17 cellular contexts compared by ENCODE assay signal in genomic region chr17:27621557-27621956, GRCh38. TPM values are rescaled to one million over a fixed set of nuclear protein-coding genes. Genes with fewer than 3 reads are reported as not detected.
A peak's percentile ranks its signal among the peaks of the same experiment; 100 is the strongest.
DNase-seq lines count a peak whose midpoint lies in the region; ATAC-seq and TF ChIP-seq lines count a peak whose summit lies in the region.
"Had no signal": no experiment of that assay in that cellular context is flagged by ENCODE, and none has a peak within 500 bp of the region (broad histone marks: within the 10 kb centered on the region; RNA-seq: fewer than 3 reads in every experiment).

No MANE protein-coding gene starts in this region.

- H3K9ac ChIP-seq in mesenchymal stem cell (ENCODE audit: low read length) (no peak overlapping the region), SK-N-SH (no peak overlapping the region)

- no peak overlapping the region for H2BK120ac ChIP-seq in mesenchymal stem cell (ENCODE audit: low read depth, low read length)

- CTCF ChIA-PET in activated CD4-positive, alpha-beta T cell treated with anti-CD3 and anti-CD28 coated beads, Interleukin-2, amount 10 ng/mL, durations not matched to agents 7 days and 5 days (lab: Charles Lee) = interaction anchor here (0.6 to 2.7 kb wide), 5 partner anchors 10 to 330 kb away, joined by 3 to 9 read pairs (median 5); partner anchors contain the start of gene LGALS9
- CTCF ChIA-PET in SK-N-SH (lab: Yijun Ruan, JAX) = interaction anchor here (0.9 to 4.8 kb wide), 9 partner anchors 11 to 385 kb away, joined by 3 to 19 read pairs (median 5); partner anchors contain the start of gene KSR1

- H3K79me2 ChIP-seq in SK-N-SH (ENCODE audit: insufficient read depth) = no peaks in the 10 kb centered on the region

- H2BK15ac ChIP-seq in mesenchymal stem cell (ENCODE audit: low read depth, poor library complexity, severe bottlenecking) = peak overlapping the region; percentile 32

- no peak overlapping the region for H3K27ac ChIP-seq in mesenchymal stem cell (ENCODE audit: low read length, poor library complexity, severe bottlenecking)
- H3K27ac ChIP-seq in SK-N-SH (ENCODE audit: low read depth in 2 of 2, low read length in 1 of 2) = no peak overlapping the region

- H2AFZ ChIP-seq in mesenchymal stem cell (ENCODE audit: low read depth, low read length) (no peak overlapping the region), SK-N-SH (ENCODE audit: low read depth) (no peak overlapping the region)

- no peak for ATAC-seq in stimulated activated naive B cell treated with anti-CD40 and anti-IgM and Interleukin-4, amounts not matched to agents 10 μg/mL and 1 μg/mL and 100 μg/mL, for 72 hours (replicated peaks)
- ATAC-seq: K562 had no signal

- H3K4me3 ChIP-seq in mesenchymal stem cell (ENCODE audit: insufficient read depth in 1 of 2, low read depth in 1 of 2, low read length in 2 of 2) (no peak overlapping the region), BE2C (ENCODE audit: low read depth, low read length) (no peak overlapping the region), SK-N-SH (ENCODE audit: low read depth in 2 of 2, low read length in 1 of 2) (no peak overlapping the region)
- H3K4me3 ChIP-seq: K562 had no signal

- TF ChIP-seq RAD21 in SK-N-SH (IDR thresholded peaks at IDR 0.05; ENCODE audit: low read length) = no peak

- H3F3A ChIP-seq in SK-N-SH (replicated peaks; ENCODE audit: insufficient read depth) = no peaks in the 10 kb centered on the region

- no peak overlapping the region for H3K4me3 Mint-ChIP-seq in activated CD4-positive, alpha-beta T cell treated with anti-CD3 and anti-CD28 coated beads, Interleukin-2, amount 10 ng/mL, durations not matched to agents 7 days and 5 days
- no peak overlapping the region for H3K4me3 Mint-ChIP-seq in brain
- H3K4me3 Mint-ChIP-seq in stimulated activated naive B cell treated with anti-CD40 and anti-IgM and Interleukin-4, amounts not matched to agents 10 μg/mL and 1 μg/mL and 100 μg/mL, for 72 hours = no peak overlapping the region
- H3K4me3 Mint-ChIP-seq: HFFc6 had no signal

- no peak overlapping the region for H3K18ac ChIP-seq in mesenchymal stem cell (ENCODE audit: low read depth in 1 of 2, low read length in 2 of 2)

- H3K36me3 ChIP-seq in mesenchymal stem cell (ENCODE audit: control insufficient read depth in 1 of 2, insufficient read depth in 2 of 2, low read depth in 1 of 2, low read length in 2 of 2) (peaks cover 53 to 89% of the 10 kb centered on the region in 2 experiments), BE2C (no peaks in the 10 kb centered on the region), SK-N-SH (replicated peaks in 1 of 2; ENCODE audit: control insufficient read depth in 1 of 2, insufficient read depth in 2 of 2, low read length in 1 of 2) (peaks cover 3 to 51% of the 10 kb centered on the region in 2 experiments)

- H2AK5ac ChIP-seq in mesenchymal stem cell (ENCODE audit: low read length, severe bottlenecking) = no peak overlapping the region

- H3K14ac ChIP-seq in mesenchymal stem cell (ENCODE audit: low read length in 2 of 2) = no peak overlapping the region

- H3K4me1 ChIP-seq in mesenchymal stem cell (ENCODE audit: control insufficient read depth, insufficient read depth, low read depth, low read length) (no peaks in the 10 kb centered on the region), BE2C (no peaks in the 10 kb centered on the region), SK-N-SH (ENCODE audit: control insufficient read depth in 1 of 2, insufficient read depth in 2 of 2, low read depth in 1 of 2, low read length in 1 of 2) (no peaks in the 10 kb centered on the region)

- TF ChIP-seq EP300 in SK-N-SH (IDR thresholded peaks at IDR 0.05; ENCODE audit: borderline replicate concordance in 1 of 2, low read depth in 1 of 2, low read length in 1 of 2) = no peak

- H3K9me2 ChIP-seq in SK-N-SH = no peaks in the 10 kb centered on the region

- H3K27ac Mint-ChIP-seq in activated CD4-positive, alpha-beta T cell treated with anti-CD3 and anti-CD28 coated beads, Interleukin-2, amount 10 ng/mL, durations not matched to agents 7 days and 5 days = peak overlapping the region; percentile 63
- H3K27ac Mint-ChIP-seq in brain = peak overlapping the region in 3 of 5 experiments; percentile 52 to 83 (median 52)
- peak overlapping the region; percentile 25 for H3K27ac Mint-ChIP-seq in stimulated activated naive B cell treated with anti-CD40 and anti-IgM and Interleukin-4, amounts not matched to agents 10 μg/mL and 1 μg/mL and 100 μg/mL, for 72 hours
- H3K27ac Mint-ChIP-seq: HFFc6 had no signal

- TF ChIP-seq CTCF in brain (conservative IDR thresholded peaks at IDR 0.05) (no peak), BE2C (IDR thresholded peaks at IDR 0.05; ENCODE audit: low read depth, low read length) (no peak), SK-N-SH (IDR thresholded peaks at IDR 0.05) (no peak)

- no peaks in the 10 kb centered on the region for H3K27me3 ChIP-seq in mesenchymal stem cell (ENCODE audit: control insufficient read depth in 1 of 2, insufficient read depth in 1 of 2, low read length in 2 of 2)
- H3K27me3 ChIP-seq in BE2C = no peaks in the 10 kb centered on the region
- no peaks in the 10 kb centered on the region for H3K27me3 ChIP-seq in SK-N-SH (ENCODE audit: insufficient read depth)

- H3K4me2 ChIP-seq in mesenchymal stem cell (ENCODE audit: low read length, poor library complexity, severe bottlenecking) (no peak overlapping the region), SK-N-SH (no peak overlapping the region)

- H3K4ac ChIP-seq in mesenchymal stem cell (ENCODE audit: low read depth in 1 of 2, low read length in 2 of 2) = no peak overlapping the region

- H4K91ac ChIP-seq in mesenchymal stem cell (ENCODE audit: low read length) = no peak overlapping the region

- H3K27me3 Mint-ChIP-seq in activated CD4-positive, alpha-beta T cell treated with anti-CD3 and anti-CD28 coated beads, Interleukin-2, amount 10 ng/mL, durations not matched to agents 7 days and 5 days = no peaks in the 10 kb centered on the region
- peaks cover 5% of the 10 kb centered on the region for H3K27me3 Mint-ChIP-seq in brain
- no peaks in the 10 kb centered on the region for H3K27me3 Mint-ChIP-seq in stimulated activated naive B cell treated with anti-CD40 and anti-IgM and Interleukin-4, amounts not matched to agents 10 μg/mL and 1 μg/mL and 100 μg/mL, for 72 hours

- H3K23ac ChIP-seq in mesenchymal stem cell (ENCODE audit: low read length in 2 of 2) = no peak overlapping the region

- H2BK5ac ChIP-seq in mesenchymal stem cell (ENCODE audit: low read depth, low read length, poor library complexity, severe bottlenecking) = no peak overlapping the region

- no peak for DNase-seq in activated CD4-positive, alpha-beta T cell treated with anti-CD3 and anti-CD28 coated beads, Interleukin-2, amount 10 ng/mL, durations not matched to agents 7 days and 5 days
- no peak for DNase-seq in activated CD4-positive, alpha-beta T cell treated with anti-CD3 and anti-CD28 coated beads for 4 hours
- DNase-seq in mesenchymal stem cell (no peak), GM03348 (ENCODE audit: low spot score) (no peak), BE2C (no peak), SK-N-SH (no peak)
- DNase-seq in stimulated activated naive B cell treated with anti-CD40 and anti-IgM and Interleukin-4, amounts not matched to agents 10 μg/mL and 1 μg/mL and 100 μg/mL, for 72 hours = no peak
- DNase-seq: COR-L47, HFFc6, MV-4-11, NCI-H1436, NCI-H2029, NCI-H2171 treated with DMSO at 0.1 percent for 48 hours, NCI-H446 treated with DMSO at 0.1 percent for 48 hours, OCI-M1 had no signal

- H2BK12ac ChIP-seq in mesenchymal stem cell (ENCODE audit: low read length in 2 of 2) = no peak overlapping the region

- POLR2A ChIA-PET in activated CD4-positive, alpha-beta T cell treated with anti-CD3 and anti-CD28 coated beads, Interleukin-2, amount 10 ng/mL, durations not matched to agents 7 days and 5 days (lab: Charles Lee) = no interaction called here
- POLR2A ChIA-PET in SK-N-SH (lab: Yijun Ruan, JAX) = no interaction called here

- peaks cover 1% of the 10 kb centered on the region for H3K79me1 ChIP-seq in mesenchymal stem cell (replicated peaks; ENCODE audit: low read length, poor library complexity, severe bottlenecking)

- H4K8ac ChIP-seq in mesenchymal stem cell (ENCODE audit: low read length) = no peak overlapping the region

- no peaks in the 10 kb centered on the region for H3K9me3 ChIP-seq in mesenchymal stem cell (ENCODE audit: control insufficient read depth, low read length)
- H3K9me3 ChIP-seq in BE2C = no peaks in the 10 kb centered on the region
- H3K9me3 ChIP-seq in SK-N-SH = no peaks in the 10 kb centered on the region

- H3K4me1 Mint-ChIP-seq in activated CD4-positive, alpha-beta T cell treated with anti-CD3 and anti-CD28 coated beads, Interleukin-2, amount 10 ng/mL, durations not matched to agents 7 days and 5 days = peaks cover 24% of the 10 kb centered on the region
- H3K4me1 Mint-ChIP-seq in brain = peaks cover 5% of the 10 kb centered on the region
- peaks cover 13% of the 10 kb centered on the region in 2 donors for H3K4me1 Mint-ChIP-seq in stimulated activated naive B cell treated with anti-CD40 and anti-IgM and Interleukin-4, amounts not matched to agents 10 μg/mL and 1 μg/mL and 100 μg/mL, for 72 hours

- peaks cover 48% of the 10 kb centered on the region for H3K36me3 Mint-ChIP-seq in activated CD4-positive, alpha-beta T cell treated with anti-CD3 and anti-CD28 coated beads, Interleukin-2, amount 10 ng/mL, durations not matched to agents 7 days and 5 days (ENCODE audit: low read depth)
- peaks cover 66% of the 10 kb centered on the region for H3K36me3 Mint-ChIP-seq in brain
- H3K36me3 Mint-ChIP-seq in stimulated activated naive B cell treated with anti-CD40 and anti-IgM and Interleukin-4, amounts not matched to agents 10 μg/mL and 1 μg/mL and 100 μg/mL, for 72 hours = peaks cover 28 to 59% of the 10 kb centered on the region in 2 donors

- no peaks in the 10 kb centered on the region for H4K20me1 ChIP-seq in SK-N-SH (ENCODE audit: insufficient read depth)

- 89% methylated on average over 4 of the region's 4 CpGs for WGBS in mesenchymal stem cell
- WGBS in SK-N-SH (ENCODE audit: low lambda C conversion rate) = 80% methylated on average over 2 of the region's 4 CpGs

- H3K9me3 Mint-ChIP-seq in activated CD4-positive, alpha-beta T cell treated with anti-CD3 and anti-CD28 coated beads, Interleukin-2, amount 10 ng/mL, durations not matched to agents 7 days and 5 days = no peaks in the 10 kb centered on the region
- no peaks in the 10 kb centered on the region for H3K9me3 Mint-ChIP-seq in brain
- no peaks in the 10 kb centered on the region for H3K9me3 Mint-ChIP-seq in stimulated activated naive B cell treated with anti-CD40 and anti-IgM and Interleukin-4, amounts not matched to agents 10 μg/mL and 1 μg/mL and 100 μg/mL, for 72 hours
- H3K9me3 Mint-ChIP-seq: HFFc6 had no signal

RNA-seq across cellular contexts. Expression of gene LGALS9, which starts 9.4 kb away (rescaled TPM):
- 100 to 1,000 TPM; 223 to 233 TPM for total RNA-seq in activated CD4-positive, alpha-beta T cell treated with anti-CD3 and anti-CD28 coated beads, Interleukin-2, amount 10 ng/mL, durations not matched to agents 7 days and 5 days
- 17.5 TPM for polyA plus RNA-seq in brain (ENCODE audit: insufficient read depth, low read depth, low replicate concordance)
- 1.2 TPM for polyA plus RNA-seq in mesenchymal stem cell (2013, experiment 1 of 2)
- polyA plus RNA-seq in mesenchymal stem cell (2013, experiment 2 of 2) = 1.2 TPM
- 0.66 TPM for polyA plus RNA-seq in BE2C (2012; ENCODE audit: insufficient read depth, insufficient read length, low read depth)
- polyA plus RNA-seq in SK-N-SH (2012; rRNA removed) = 0.21 and 0.37 TPM in 2 replicates
- 0.07 TPM in 1 of 2 replicates, not detected in the other for polyA plus RNA-seq in SK-N-SH (2012; cell fraction: cytosol; rRNA removed)
- polyA plus RNA-seq in SK-N-SH (2012; cell fraction: nucleus; rRNA removed) = 0.66 and 0.68 TPM in 2 replicates

Comparison
In these comparisons a context has a peak if more than half of its experiments do, and no peak if none do; other contexts are left out.
1. RNA of gene LGALS9, which starts 9.4 kb away (polyA plus RNA-seq): 17.5 TPM in brain (single experiment); 0.07 to 0.68 TPM in SK-N-SH; every median in the first group is over 10 times any median in the second.
2. Peak in every context shown above with its lines, with median percentiles within 50 percentile points of each other: H3K27ac Mint-ChIP-seq.